Comparison of ENCODE assay signal across 13 cellular contexts in the genomic region with DNA sequence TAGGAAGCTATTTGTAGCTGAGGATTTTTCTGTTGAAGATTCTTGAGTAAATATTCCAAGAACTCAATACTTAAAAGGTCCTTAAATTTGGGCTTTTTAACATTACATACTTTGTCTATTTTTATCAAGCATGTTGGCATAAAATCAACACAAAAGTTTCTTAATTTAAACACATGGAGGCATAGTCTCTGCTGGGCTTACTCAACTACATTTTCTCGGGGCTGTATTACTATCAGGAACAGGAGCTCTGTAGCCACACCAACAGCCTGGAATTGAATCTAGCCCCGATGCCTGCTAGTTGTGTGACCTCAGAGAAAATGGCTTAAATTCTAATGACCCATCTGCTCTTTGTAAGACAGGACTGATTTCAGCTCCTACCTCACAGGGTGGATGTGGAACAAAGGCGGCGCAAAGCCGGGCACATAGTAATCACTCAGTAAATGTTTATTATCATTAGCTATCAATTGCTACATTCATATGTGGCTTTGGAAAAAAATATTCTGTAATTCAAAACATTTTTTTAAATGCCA.
"Had no signal": no experiment of that assay in that cellular context is flagged by ENCODE, and none has a peak within 500 bp of the region (broad histone marks: within the 10 kb centered on the region; RNA-seq: fewer than 3 reads in every experiment).

No MANE protein-coding gene starts in this region.

- FAIRE-seq: pancreas had no signal

- H3K4me3 ChIP-seq: neural progenitor cell, pancreas, stomach, tibial nerve, vagina had no signal

- ATAC-seq: activated CD8-positive, alpha-beta T cell treated with anti-CD3 and anti-CD28 coated beads, Interleukin-2, amount 10 ng/mL, durations not matched to agents 7 days and 5 days; pancreas had no signal

- H3K27ac ChIP-seq: neural progenitor cell, pancreas, vagina had no signal

- H3K36me3 ChIP-seq: neural progenitor cell, pancreas, stomach, tibial nerve, vagina had no signal

- DNase-seq: activated CD8-positive, alpha-beta memory T cell treated with anti-CD3 and anti-CD28 coated beads, Interleukin-2, amount 50 U/mL, for 48 hours; activated CD8-positive, alpha-beta T cell treated with anti-CD3 and anti-CD28 coated beads, Interleukin-2, amount 10 ng/mL, durations not matched to agents 7 days and 5 days; activated naive CD4-positive, alpha-beta T cell; caudate nucleus; cortex of kidney; effector memory CD4-positive, alpha-beta T cell; pancreas; stimulated activated CD4-positive, alpha-beta T cell treated with anti-CD3 and anti-CD28 coated beads, Interleukin-4, amount 100 ng/mL, for 4 hours; stomach; SW 1271 had no signal

- H3K27me3 ChIP-seq: neural progenitor cell, pancreas, stomach, tibial nerve, vagina had no signal

- H3K9me3 ChIP-seq: pancreas, stomach, vagina had no signal

- H3K4me1 ChIP-seq: pancreas had no signal
